In the genomic region with DNA sequence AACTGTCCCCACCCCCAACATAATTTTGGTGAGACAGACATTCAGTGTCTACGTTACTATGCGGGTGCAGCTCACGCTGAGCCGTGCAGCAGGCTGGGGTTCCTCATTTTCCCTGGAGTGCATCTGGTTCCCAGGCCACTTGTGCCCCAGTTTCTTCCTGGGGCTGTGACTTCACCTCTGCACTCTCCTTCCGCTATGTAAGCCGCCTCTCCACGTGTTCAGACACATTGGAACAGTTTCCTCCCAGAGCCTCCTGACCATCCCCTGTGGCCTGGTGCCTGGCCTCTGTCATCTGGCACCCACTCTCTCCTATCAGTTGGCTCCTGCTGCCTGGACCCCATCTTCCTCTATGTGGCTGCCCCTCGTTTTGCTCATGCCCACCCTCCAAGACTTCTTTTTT, we compare ENCODE assay signal across 15 cellular contexts. TPM values are rescaled to one million over a fixed set of nuclear protein-coding genes. Genes with fewer than 3 reads are reported as not detected.
"Had no signal": no experiment of that assay in that cellular context is flagged by ENCODE, and none has a peak within 500 bp of the region (broad histone marks: within the 10 kb centered on the region; RNA-seq: fewer than 3 reads in every experiment).

No MANE protein-coding gene starts in this region.

- H3K27ac Mint-ChIP-seq: activated CD4-positive, alpha-beta memory T cell treated with anti-CD3 and anti-CD28 coated beads for 36 hours; activated naive CD8-positive, alpha-beta T cell; brain; endodermal cell; natural killer cell; stimulated activated naive CD8-positive, alpha-beta T cell treated with anti-CD3 and anti-CD28 coated beads, Interleukin-15, Interleukin-2, amounts not matched to agents 100 ng/mL and 50 ng/mL, for 24 hours had no signal

- H3K27me3 Mint-ChIP-seq: activated naive CD8-positive, alpha-beta T cell; stimulated activated naive CD8-positive, alpha-beta T cell treated with anti-CD3 and anti-CD28 coated beads, Interleukin-15, Interleukin-2, amounts not matched to agents 100 ng/mL and 50 ng/mL, for 24 hours had no signal

- H3K9me3 Mint-ChIP-seq: activated CD4-positive, alpha-beta memory T cell treated with anti-CD3 and anti-CD28 coated beads for 36 hours; brain; endodermal cell; natural killer cell; stimulated activated naive CD8-positive, alpha-beta T cell treated with anti-CD3 and anti-CD28 coated beads, Interleukin-15, Interleukin-2, amounts not matched to agents 100 ng/mL and 50 ng/mL, for 24 hours had no signal

- DNase-seq: activated CD4-positive, alpha-beta memory T cell treated with anti-CD3 and anti-CD28 coated beads for 36 hours; activated CD4-positive, alpha-beta T cell treated with anti-CD3 and anti-CD28 coated beads for 1 hour; activated gamma-delta T cell; activated T-cell treated with anti-CD3 and anti-CD28 coated beads, Interleukin-2, amount 50 U/mL, for 48 hours; amygdala; endodermal cell; left cardiac atrium; natural killer cell; stimulated activated CD4-positive, alpha-beta T cell treated with anti-CD3 and anti-CD28 coated beads, Interleukin-4, amount 100 ng/mL, for 1 hour; stimulated activated CD8-positive, alpha-beta memory T cell treated with anti-CD3 and anti-CD28 coated beads, Interleukin-4, amount 100 ng/mL, for 48 hours; T-helper 2 cell; testis had no signal

- H3K36me3 Mint-ChIP-seq: activated CD4-positive, alpha-beta memory T cell treated with anti-CD3 and anti-CD28 coated beads for 36 hours; activated naive CD8-positive, alpha-beta T cell; brain; natural killer cell had no signal

- H3K4me1 Mint-ChIP-seq: endodermal cell, natural killer cell had no signal

- H3K4me3 Mint-ChIP-seq: activated CD4-positive, alpha-beta memory T cell treated with anti-CD3 and anti-CD28 coated beads for 36 hours; activated naive CD8-positive, alpha-beta T cell; brain; endodermal cell; natural killer cell; stimulated activated naive CD8-positive, alpha-beta T cell treated with anti-CD3 and anti-CD28 coated beads, Interleukin-15, Interleukin-2, amounts not matched to agents 100 ng/mL and 50 ng/mL, for 24 hours had no signal

RNA-seq across cellular contexts. Expression of a gene that starts 46.2 kb away (rescaled TPM):
- total RNA-seq: activated CD4-positive, alpha-beta memory T cell treated with anti-CD3 and anti-CD28 coated beads for 36 hours had no signal
